In genomic region chr3:15499536-15499935, GRCh38 we compare ENCODE assay signal across 23 cellular contexts. TPM values are rescaled to one million over a fixed set of nuclear protein-coding genes. Genes with fewer than 3 reads are reported as not detected.
DNase-seq lines count a peak whose midpoint lies in the region; ATAC-seq, FAIRE-seq and TF ChIP-seq lines count a peak whose summit lies in the region.
"Had no signal": no experiment of that assay in that cellular context is flagged by ENCODE, and none has a peak within 500 bp of the region (broad histone marks: within the 10 kb centered on the region; RNA-seq: fewer than 3 reads in every experiment).

No MANE protein-coding gene starts in this region.

- peak overlapping the region; percentile 74 for H3K27ac Mint-ChIP-seq in activated T-cell treated with anti-CD3 and anti-CD28 coated beads, Interleukin-2, amount 50 U/mL, for 24 hours
- H3K27ac Mint-ChIP-seq in natural killer cell, result peak overlapping the region; percentile 84 to 87
- H3K27ac Mint-ChIP-seq: naive B cell, type B pancreatic cell had no signal

- DNase-seq in activated T-cell treated with anti-CD3 and anti-CD28 coated beads, Interleukin-2, amount 50 U/mL, for 24 hours, result no peak
- DNase-seq in activated T-cell treated with anti-CD3 and anti-CD28 coated beads for 4 hours (no peak), bronchial epithelial cell (ENCODE audit: low read depth) (peak; percentile 23), natural killer cell (no peak), upper lobe of right lung (no peak), coronary artery (ENCODE audit: low spot score) (no peak), RCC 7860 (ENCODE audit: low spot score) (no peak)
- no peak for DNase-seq in stimulated activated naive CD4-positive, alpha-beta T cell treated with Interleukin-2 at 50 U/mL for 16 hours (lab: John Stamatoyannopoulos, UW)
- DNase-seq: activated CD4-positive, alpha-beta T cell treated with anti-CD3 and anti-CD28 coated beads, Interleukin-2, amount 50 U/mL, for 48 hours; cerebellar nuclear complex; DMS153; left ventricle myocardium superior; naive B cell; NCI-H226; NK-92 treated with Interleukin-12 subunit alpha and Interleukin-12 subunit beta, amount 100 ng/mL, for 24 hours; posterior cingulate gyrus; spleen; SW 1271 had no signal

- H3K4me1 Mint-ChIP-seq in activated T-cell treated with anti-CD3 and anti-CD28 coated beads, Interleukin-2, amount 50 U/mL, for 24 hours (ENCODE audit: low read depth), result peaks cover 33% of the 10 kb centered on the region
- peaks cover 71 to 76% of the 10 kb centered on the region in 2 donors for H3K4me1 Mint-ChIP-seq in natural killer cell
- H3K4me1 Mint-ChIP-seq: naive B cell had no signal

- peaks cover 4% of the 10 kb centered on the region for H3K27me3 ChIP-seq in bronchial epithelial cell (ENCODE audit: control insufficient read depth, insufficient read depth, low read length)
- H3K27me3 ChIP-seq in upper lobe of right lung, result no peaks in the 10 kb centered on the region
- H3K27me3 ChIP-seq: spleen had no signal

- H3K4me1 ChIP-seq in upper lobe of right lung, result peaks cover 9% of the 10 kb centered on the region

- no peaks in the 10 kb centered on the region for H3K27me3 Mint-ChIP-seq in activated T-cell treated with anti-CD3 and anti-CD28 coated beads, Interleukin-2, amount 50 U/mL, for 24 hours
- H3K27me3 Mint-ChIP-seq in natural killer cell (ENCODE audit: low read depth in 2 of 2), result no peaks in the 10 kb centered on the region
- H3K27me3 Mint-ChIP-seq: naive B cell, type B pancreatic cell had no signal

- FAIRE-seq in bronchial epithelial cell (lab: Jason Lieb, UNC) (no peak), RCC 7860 (lab: Jason Lieb, UNC) (no peak)
- FAIRE-seq: endometrium had no signal

- H3K36me3 ChIP-seq in bronchial epithelial cell (ENCODE audit: control insufficient read depth, insufficient read depth, low read length), result no peaks in the 10 kb centered on the region
- H3K36me3 ChIP-seq in upper lobe of right lung, result no peaks in the 10 kb centered on the region
- H3K36me3 ChIP-seq: spleen had no signal

- no peak overlapping the region for H3K4me3 ChIP-seq in bronchial epithelial cell (ENCODE audit: low read depth, low read length)
- H3K4me3 ChIP-seq in upper lobe of right lung, result no peak overlapping the region
- no peak overlapping the region for H3K4me3 ChIP-seq in coronary artery
- H3K4me3 ChIP-seq: spleen had no signal

- H3K9me3 ChIP-seq in upper lobe of right lung, result no peaks in the 10 kb centered on the region
- H3K9me3 ChIP-seq: spleen had no signal

- intact Hi-C loops in natural killer cell (cut with micrococcal nuclease) (no loop called here), upper lobe of right lung (cut with DNase I) (no loop called here)

- no peak overlapping the region for H3K4me3 Mint-ChIP-seq in activated T-cell treated with anti-CD3 and anti-CD28 coated beads, Interleukin-2, amount 50 U/mL, for 24 hours
- H3K4me3 Mint-ChIP-seq in natural killer cell, result peak overlapping the region; percentile 75
- H3K4me3 Mint-ChIP-seq: naive B cell, type B pancreatic cell had no signal

- H3K27ac ChIP-seq in upper lobe of right lung (no peak overlapping the region), coronary artery (peak overlapping the region in 1 of 2 donors; percentile 37)
- H3K27ac ChIP-seq: C4-2B, RWPE1 had no signal

- no peaks in the 10 kb centered on the region for H3K36me3 Mint-ChIP-seq in activated T-cell treated with anti-CD3 and anti-CD28 coated beads, Interleukin-2, amount 50 U/mL, for 24 hours (ENCODE audit: low read depth)
- H3K36me3 Mint-ChIP-seq in natural killer cell, result no peaks in the 10 kb centered on the region
- H3K36me3 Mint-ChIP-seq: naive B cell, type B pancreatic cell had no signal

- H3K9me3 Mint-ChIP-seq in activated T-cell treated with anti-CD3 and anti-CD28 coated beads, Interleukin-2, amount 50 U/mL, for 24 hours, result no peaks in the 10 kb centered on the region
- no peaks in the 10 kb centered on the region for H3K9me3 Mint-ChIP-seq in natural killer cell
- H3K9me3 Mint-ChIP-seq: naive B cell, type B pancreatic cell had no signal

- no peak for TF ChIP-seq CTCF in bronchial epithelial cell (IDR thresholded peaks at IDR 0.05; ENCODE audit: insufficient read depth, low read length, severe bottlenecking)
- no peak for TF ChIP-seq CTCF in natural killer cell (IDR thresholded peaks at IDR 0.05)
- TF ChIP-seq CTCF in upper lobe of right lung (IDR thresholded peaks at IDR 0.05), result no peak
- TF ChIP-seq CTCF in coronary artery (IDR thresholded peaks at IDR 0.05), result no peak

- ATAC-seq in natural killer cell (no peak), upper lobe of right lung (peak; percentile 61)
- ATAC-seq: left ventricle myocardium superior had no signal

RNA-seq across cellular contexts. Expression of gene COLQ, which starts 22.0 kb away (rescaled TPM):
- total RNA-seq in bronchial epithelial cell, result under 0.01 and 0.38 TPM in 2 replicates
- 10 to 100 TPM; 37.7 to 60.7 (median 55.8) TPM for total RNA-seq in natural killer cell
- 1.1 TPM for total RNA-seq in upper lobe of right lung
- total RNA-seq: A172 had no signal

Comparison
In these comparisons a context has a peak if more than half of its experiments do, and no peak if none do; other contexts are left out.
1. RNA of gene COLQ, which starts 22.0 kb away (total RNA-seq): 37.7 to 60.7 TPM in natural killer cell; 1.1 TPM in upper lobe of right lung (single experiment) and under 0.01 to 0.38 TPM in bronchial epithelial cell; every median in the first group is over 10 times any median in the second.